ENCODE assay signal across 34 cellular contexts in genomic region chr20:21424846-21425245, GRCh38. TPM values are rescaled to one million over a fixed set of nuclear protein-coding genes. Genes with fewer than 3 reads are reported as not detected.
"Had no signal": no experiment of that assay in that cellular context is flagged by ENCODE, and none has a peak within 500 bp of the region (broad histone marks: within the 10 kb centered on the region; RNA-seq: fewer than 3 reads in every experiment).

No MANE protein-coding gene starts in this region.

- H3K36me3 ChIP-seq: esophagus squamous epithelium, gastrocnemius medialis, heart right ventricle, left lung, lower lobe of right lung had no signal

- ATAC-seq: effector memory CD8-positive, alpha-beta T cell; esophagus mucosa; gastrocnemius medialis; heart right ventricle; left cardiac atrium; left lung; left ventricle myocardium superior; lower lobe of right lung; mucosa of descending colon had no signal

- H3K4me3 ChIP-seq: esophagus squamous epithelium, gastrocnemius medialis, heart right ventricle, left lung, lower lobe of right lung, mucosa of descending colon had no signal

- H3K4me3 Mint-ChIP-seq: dendritic cell treated with granulocyte-macrophage colony-stimulating factor and Interleukin-4, amounts not matched to agents 40 ng/mL and 50 ng/mL, for 4 days; effector memory CD8-positive, alpha-beta T cell; endodermal cell; mesothelial cell of epicardium; naive B cell had no signal

- H3K4me1 ChIP-seq: esophagus squamous epithelium, gastrocnemius medialis, heart right ventricle, left lung, lower lobe of right lung had no signal

- H3K27me3 ChIP-seq: esophagus squamous epithelium, gastrocnemius medialis, left lung had no signal

- FAIRE-seq: endometrium, islet of Langerhans, keratinocyte had no signal

- H3K9me3 ChIP-seq: gastrocnemius medialis had no signal

- H3K27ac ChIP-seq: epithelial cell of prostate, esophagus squamous epithelium, gastrocnemius medialis, heart right ventricle, left lung, lower lobe of right lung had no signal

- H3K36me3 Mint-ChIP-seq: mesothelial cell of epicardium had no signal

- H3K4me1 Mint-ChIP-seq: mesothelial cell of epicardium, naive B cell had no signal

- H3K27ac Mint-ChIP-seq: dendritic cell treated with granulocyte-macrophage colony-stimulating factor and Interleukin-4, amounts not matched to agents 40 ng/mL and 50 ng/mL, for 4 days; effector memory CD8-positive, alpha-beta T cell; endodermal cell; mesothelial cell of epicardium had no signal

- DNase-seq: cortex of kidney; effector CD8-positive, alpha-beta T cell; effector memory CD8-positive, alpha-beta T cell; endodermal cell; erythroblast; esophagus squamous epithelium; foreskin fibroblast; foreskin melanocyte; gastrocnemius medialis; glutamatergic neuron; head of caudate nucleus; heart right ventricle; hippocampal formation; left cardiac atrium; left lung; left ventricle myocardium superior; lower lobe of right lung; mesenchymal stem cell; mucosa of descending colon; naive B cell had no signal

RNA-seq across cellular contexts. Expression of gene NKX2-4, which starts 27.5 kb away (rescaled TPM):
- total RNA-seq: dermis microvascular lymphatic vessel endothelial cell, endodermal cell, esophagus mucosa, esophagus squamous epithelium, gastrocnemius medialis, glomerular endothelial cell, heart right ventricle, kidney epithelial cell, left cardiac atrium, left lung, left ventricle myocardium superior, lower leg skin, lower lobe of right lung, lung microvascular endothelial cell, mesenteric fat pad, mesothelial cell of epicardium, mucosa of descending colon, myocyte had no signal
- polyA plus RNA-seq: heart right ventricle, keratinocyte had no signal
